Comparison of ENCODE assay signal across 26 cellular contexts in genomic region chr3:74353039-74353438, GRCh38.
DNase-seq lines count a peak whose midpoint lies in the region; ATAC-seq, FAIRE-seq and TF ChIP-seq lines count a peak whose summit lies in the region.
"Had no signal": no experiment of that assay in that cellular context is flagged by ENCODE, and none has a peak within 500 bp of the region (broad histone marks: within the 10 kb centered on the region; RNA-seq: fewer than 3 reads in every experiment).

No MANE protein-coding gene starts in this region.

- no TSS peak for BruUV-seq in OCI-LY7 (replicated peaks; lab: Mats Ljungman, UMichigan)

- POLR2A ChIA-PET in SK-N-SH (lab: Yijun Ruan, JAX) (no interaction called here), OCI-LY7 (lab: Charles Lee) (interaction anchor here (0.6 kb wide), 1 partner anchor 78 kb away, joined by 3 read pairs; no protein-coding TSS in a partner anchor)

- ATAC-seq in SK-N-SH treated with all-trans-retinoic acid at 6 μM for 48 hours = no peak
- ATAC-seq: A549; effector memory CD8-positive, alpha-beta T cell; HCT116; K562; pancreas; stimulated activated naive CD8-positive, alpha-beta T cell treated with anti-CD3 and anti-CD28 coated beads, Interleukin-15, amount 100 ng/mL, for 72 hours had no signal

- TF ChIP-seq RAD21 in SK-N-SH (IDR thresholded peaks at IDR 0.05; ENCODE audit: low read length) = peak; percentile 25; the same call in 1 of the 2 replicates

- H3K9ac ChIP-seq in SK-N-SH = no peak overlapping the region

- peaks cover 0 to 5% of the 10 kb centered on the region in 2 experiments for H3K36me3 ChIP-seq in SK-N-SH (replicated peaks in 1 of 2; ENCODE audit: control insufficient read depth in 1 of 2, insufficient read depth in 2 of 2, low read length in 1 of 2)
- H3K36me3 ChIP-seq in OCI-LY7 (ENCODE audit: insufficient read depth, low read length) = no peaks in the 10 kb centered on the region
- H3K36me3 ChIP-seq: ascending aorta, pancreas, upper lobe of left lung had no signal

- no peak overlapping the region for H3K27ac Mint-ChIP-seq in type B pancreatic cell
- H3K27ac Mint-ChIP-seq: activated naive CD4-positive, alpha-beta T cell treated with anti-CD3 and anti-CD28 coated beads, Interleukin-2, amount 50 U/mL, for 24 hours; CD4-positive, CD25-positive, alpha-beta regulatory T cell; effector memory CD8-positive, alpha-beta T cell; memory B cell; naive B cell; stimulated activated naive CD8-positive, alpha-beta T cell treated with anti-CD3 and anti-CD28 coated beads, Interleukin-15, amount 100 ng/mL, for 72 hours had no signal

- TF ChIP-seq CTCF in SK-N-SH (IDR thresholded peaks at IDR 0.05) = peak; percentile 36
- 0 out of 2 replicates have a peak, but pooled peaks have one; percentile 30 for TF ChIP-seq CTCF in OCI-LY7 (conservative IDR thresholded peaks at IDR 0.05; ENCODE audit: low read length)
- peak; percentile 24 for TF ChIP-seq CTCF in fibroblast of mammary gland (conservative IDR thresholded peaks at IDR 0.05; ENCODE audit: control insufficient read depth, insufficient read depth, low read depth, low read length)
- TF ChIP-seq CTCF in type B pancreatic cell (conservative IDR thresholded peaks at IDR 0.05) = peak; percentile 48

- H3K27me3 ChIP-seq in SK-N-SH (ENCODE audit: insufficient read depth) = no peaks in the 10 kb centered on the region
- H3K27me3 ChIP-seq: ascending aorta, pancreas, upper lobe of left lung had no signal

- H4K20me1 ChIP-seq in SK-N-SH (ENCODE audit: insufficient read depth) (no peaks in the 10 kb centered on the region), OCI-LY7 (ENCODE audit: insufficient read depth, low read length) (no peaks in the 10 kb centered on the region)

- H3K36me3 Mint-ChIP-seq in type B pancreatic cell = no peaks in the 10 kb centered on the region
- H3K36me3 Mint-ChIP-seq: activated naive CD4-positive, alpha-beta T cell treated with anti-CD3 and anti-CD28 coated beads, Interleukin-2, amount 50 U/mL, for 24 hours; CD4-positive, CD25-positive, alpha-beta regulatory T cell; memory B cell; naive B cell had no signal

- no peaks in the 10 kb centered on the region for H3K9me2 ChIP-seq in SK-N-SH
- no peaks in the 10 kb centered on the region for H3K9me2 ChIP-seq in OCI-LY7 (ENCODE audit: insufficient read depth, low read length)

- H3K9me3 ChIP-seq in SK-N-SH (no peaks in the 10 kb centered on the region), OCI-LY7 (ENCODE audit: low read length) (no peaks in the 10 kb centered on the region)
- H3K9me3 ChIP-seq: A549, ascending aorta, pancreas, upper lobe of left lung had no signal

- TF ChIP-seq EP300 in SK-N-SH (IDR thresholded peaks at IDR 0.05; ENCODE audit: borderline replicate concordance in 1 of 2, low read depth in 1 of 2, low read length in 1 of 2) = no peak

- H3K79me2 ChIP-seq in SK-N-SH (ENCODE audit: insufficient read depth) (no peaks in the 10 kb centered on the region), OCI-LY7 (ENCODE audit: insufficient read depth, low read depth, low read length) (no peaks in the 10 kb centered on the region)

- H3K4me3 ChIP-seq in SK-N-SH (ENCODE audit: low read depth in 2 of 2, low read length in 1 of 2) (no peak overlapping the region), OCI-LY7 (ENCODE audit: low read depth, low read length, poor library complexity, severe bottlenecking) (no peak overlapping the region), fibroblast of mammary gland (ENCODE audit: control insufficient read depth, low read depth, low read length) (no peak overlapping the region)
- H3K4me3 ChIP-seq: A549, ascending aorta, K562, pancreas, SK-N-MC, upper lobe of left lung had no signal

- no peaks in the 10 kb centered on the region for H3F3A ChIP-seq in SK-N-SH (replicated peaks; ENCODE audit: insufficient read depth)

- CTCF ChIA-PET in SK-N-SH (lab: Yijun Ruan, JAX) = interaction anchor here (1.1 to 1.6 kb wide), 3 partner anchors 85 to 648 kb away, joined by 3 to 7 read pairs (median 4); no protein-coding TSS in a partner anchor
- CTCF ChIA-PET in OCI-LY7 (lab: Charles Lee; ENCODE audit: unreplicated experiment) = no interaction called here

- DNase-seq in SK-N-SH (peak; percentile 15), OCI-LY7 (ENCODE audit: low spot score) (no peak), fibroblast of mammary gland (ENCODE audit: low read depth) (peak; percentile 11), type B pancreatic cell (ENCODE audit: extremely low spot score, unreplicated experiment) (no peak), KG1 (lab: John Stamatoyannopoulos, UW) (no peak), HuH-7.5 (ENCODE audit: low spot score) (no peak), urothelium cell line (ENCODE audit: low spot score) (no peak)
- DNase-seq: activated CD4-positive, alpha-beta T cell treated with anti-CD3 and anti-CD28 coated beads for 1 hour; CD4-positive, CD25-positive, alpha-beta regulatory T cell; cerebellar nuclear complex; effector memory CD8-positive, alpha-beta T cell; hippocampal formation; naive B cell; NCI-H2081; pancreas; stimulated activated naive CD8-positive, alpha-beta T cell treated with anti-CD3 and anti-CD28 coated beads, Interleukin-15, amount 100 ng/mL, for 72 hours had no signal

- H3K4me1 Mint-ChIP-seq in type B pancreatic cell (ENCODE audit: unreplicated experiment) = no peaks in the 10 kb centered on the region
- H3K4me1 Mint-ChIP-seq: activated naive CD4-positive, alpha-beta T cell treated with anti-CD3 and anti-CD28 coated beads, Interleukin-2, amount 50 U/mL, for 24 hours; CD4-positive, CD25-positive, alpha-beta regulatory T cell; memory B cell; naive B cell; stimulated activated naive CD8-positive, alpha-beta T cell treated with anti-CD3 and anti-CD28 coated beads, Interleukin-15, amount 100 ng/mL, for 72 hours had no signal

- no peaks in the 10 kb centered on the region for H3K27me3 Mint-ChIP-seq in type B pancreatic cell
- H3K27me3 Mint-ChIP-seq: activated naive CD4-positive, alpha-beta T cell treated with anti-CD3 and anti-CD28 coated beads, Interleukin-2, amount 50 U/mL, for 24 hours; CD4-positive, CD25-positive, alpha-beta regulatory T cell; effector memory CD8-positive, alpha-beta T cell; memory B cell; naive B cell; stimulated activated naive CD8-positive, alpha-beta T cell treated with anti-CD3 and anti-CD28 coated beads, Interleukin-15, amount 100 ng/mL, for 72 hours had no signal

- H3K9me3 Mint-ChIP-seq in type B pancreatic cell = no peaks in the 10 kb centered on the region
- H3K9me3 Mint-ChIP-seq: activated naive CD4-positive, alpha-beta T cell treated with anti-CD3 and anti-CD28 coated beads, Interleukin-2, amount 50 U/mL, for 24 hours had no signal

- H2AFZ ChIP-seq in SK-N-SH (ENCODE audit: low read depth) = no peak overlapping the region
- no peak overlapping the region for H2AFZ ChIP-seq in OCI-LY7 (ENCODE audit: low read length)

- no peak for FAIRE-seq in urothelium cell line (lab: Jason Lieb, UNC)
- FAIRE-seq: A549, GM12892, K562, pancreas had no signal

- H3K4me1 ChIP-seq in SK-N-SH (ENCODE audit: control insufficient read depth in 1 of 2, insufficient read depth in 2 of 2, low read depth in 1 of 2, low read length in 1 of 2) (no peaks in the 10 kb centered on the region), OCI-LY7 (ENCODE audit: insufficient read depth, low read length, poor library complexity, severe bottlenecking) (no peaks in the 10 kb centered on the region)
- H3K4me1 ChIP-seq: A549, ascending aorta, pancreas, upper lobe of left lung had no signal

- H3K4me2 ChIP-seq in SK-N-SH (no peak overlapping the region), OCI-LY7 (ENCODE audit: low read length) (no peak overlapping the region)
- H3K4me2 ChIP-seq: A549 had no signal

- H3K27ac ChIP-seq in SK-N-SH (ENCODE audit: low read depth in 2 of 2, low read length in 1 of 2) (no peak overlapping the region), OCI-LY7 (ENCODE audit: low read depth, low read length, poor library complexity, severe bottlenecking) (no peak overlapping the region)
- H3K27ac ChIP-seq: A549, ascending aorta, pancreas, SK-N-MC, upper lobe of left lung had no signal

- 73% methylated on average over 1 of the region's 1 CpG for WGBS in SK-N-SH (ENCODE audit: low lambda C conversion rate)

- H3K4me3 Mint-ChIP-seq in type B pancreatic cell = no peak overlapping the region
- H3K4me3 Mint-ChIP-seq: activated naive CD4-positive, alpha-beta T cell treated with anti-CD3 and anti-CD28 coated beads, Interleukin-2, amount 50 U/mL, for 24 hours; CD4-positive, CD25-positive, alpha-beta regulatory T cell; effector memory CD8-positive, alpha-beta T cell; memory B cell; naive B cell; stimulated activated naive CD8-positive, alpha-beta T cell treated with anti-CD3 and anti-CD28 coated beads, Interleukin-15, amount 100 ng/mL, for 72 hours had no signal

- intact Hi-C loops in OCI-LY7 (cut with micrococcal nuclease; ENCODE audit: unreplicated experiment) = no loop called here

TF ChIP-seq in SK-N-SH, 30 proteins besides CTCF, POLR2A, EP300 and RAD21 (continues in another document):
- TF ChIP-seq SIN3A (IDR thresholded peaks at IDR 0.05; ENCODE audit: borderline replicate concordance, low read depth, low read length) (no peak), IRF3 (IDR thresholded peaks at IDR 0.05; ENCODE audit: low read depth, low read length) (no peak), RXRA (IDR thresholded peaks at IDR 0.05; ENCODE audit: borderline replicate concordance, low read depth) (no peak), GATA2 (CRISPR knock-in tag; IDR thresholded peaks at IDR 0.05) (no peak)

TF ChIP-seq in SK-N-SH treated with all-trans-retinoic acid at 6 μM for 48 hours, 23 proteins besides CTCF, POLR2A, EP300 and RAD21 (continues in another document):
- TF ChIP-seq PPARA (CRISPR knock-in tag; IDR thresholded peaks at IDR 0.05; ENCODE audit: borderline replicate concordance) (no peak), SNAI2 (CRISPR knock-in tag; IDR thresholded peaks at IDR 0.05) (no peak), GLIS3 (CRISPR knock-in tag; IDR thresholded peaks at IDR 0.05) (no peak), TCF4 (CRISPR knock-in tag; IDR thresholded peaks at IDR 0.05; ENCODE audit: borderline replicate concordance) (no peak), ZC3H10 (CRISPR knock-in tag; IDR thresholded peaks at IDR 0.05) (no peak), ZNF565 (CRISPR knock-in tag; conservative IDR thresholded peaks at IDR 0.05; ENCODE audit: low read depth) (no peak), PATZ1 (CRISPR knock-in tag; IDR thresholded peaks at IDR 0.05; ENCODE audit: borderline replicate concordance) (no peak)

Comparison
In these comparisons a context has a peak if more than half of its experiments do, and no peak if none do; other contexts are left out.
1. DNase-seq: peak in SK-N-SH (single experiment) and fibroblast of mammary gland (single experiment); none in OCI-LY7 (single experiment), type B pancreatic cell (single experiment), KG1 (single experiment), HuH-7.5 (single experiment) and urothelium cell line (single experiment).
2. Peak in every context shown above with its lines, with median percentiles within 50 percentile points of each other: CTCF ChIP-seq.